Comparison of ENCODE assay signal across 8 cellular contexts in genomic region chr9:133731876-133732321, GRCh38. TPM values are rescaled to one million over a fixed set of nuclear protein-coding genes. Genes with fewer than 3 reads are reported as not detected.
DNase-seq lines count a peak whose midpoint lies in the region; ATAC-seq lines count a peak whose summit lies in the region.

No MANE protein-coding gene starts in this region.

- peaks cover 2% of the 10 kb centered on the region for H3K27me3 Mint-ChIP-seq in stimulated activated naive CD8-positive, alpha-beta T cell treated with anti-CD3 and anti-CD28 coated beads, Interleukin-15, amount 100 ng/mL, for 72 hours

- intact Hi-C loops in posterior vena cava (cut with DNase I) = no loop called here

- H3K4me1 Mint-ChIP-seq in stimulated activated naive CD8-positive, alpha-beta T cell treated with anti-CD3 and anti-CD28 coated beads, Interleukin-15, amount 100 ng/mL, for 72 hours = peaks cover 3% of the 10 kb centered on the region

- no peak for ATAC-seq in stimulated activated naive CD8-positive, alpha-beta T cell treated with anti-CD3 and anti-CD28 coated beads, Interleukin-15, amount 100 ng/mL, for 72 hours
- no peak for ATAC-seq in HG03095 (IDR thresholded peaks at IDR 0.05; ENCODE audit: unreplicated experiment)

- H3K27ac Mint-ChIP-seq in stimulated activated naive CD8-positive, alpha-beta T cell treated with anti-CD3 and anti-CD28 coated beads, Interleukin-15, amount 100 ng/mL, for 72 hours = no peak overlapping the region

- DNase-seq in NCI-H1105 treated with DMSO at 0.1 percent for 48 hours (lab: John Stamatoyannopoulos, UW) (peak; percentile 20), NCI-H1105 (lab: John Stamatoyannopoulos, UW) (no peak), NCI-H2196 treated with DMSO at 0.1 percent for 48 hours (lab: John Stamatoyannopoulos, UW; ENCODE audit: unreplicated experiment) (peak; percentile 95), cerebellum (ENCODE audit: low spot score) (peak; percentile 99), posterior vena cava (ENCODE audit: low spot score) (peak; percentile 76)
- no peak for DNase-seq in stimulated activated naive CD8-positive, alpha-beta T cell treated with anti-CD3 and anti-CD28 coated beads, Interleukin-15, amount 100 ng/mL, for 72 hours
- no peak for DNase-seq in stimulated activated CD4-positive, alpha-beta T cell treated with anti-CD3 and anti-CD28 coated beads, Interleukin-1b, Interleukin-23, amount 100 ng/mL, for 48 hours

- H3K4me3 Mint-ChIP-seq in stimulated activated naive CD8-positive, alpha-beta T cell treated with anti-CD3 and anti-CD28 coated beads, Interleukin-15, amount 100 ng/mL, for 72 hours = no peak overlapping the region

- H3K9me3 Mint-ChIP-seq in stimulated activated naive CD8-positive, alpha-beta T cell treated with anti-CD3 and anti-CD28 coated beads, Interleukin-15, amount 100 ng/mL, for 72 hours = no peaks in the 10 kb centered on the region

RNA-seq across cellular contexts. Expression of gene SARDH, which starts 6.3 kb away (rescaled TPM):
- total RNA-seq in cerebellum (4.2 TPM), posterior vena cava (1 to 10 TPM in 1 of 2 donors, under 1 TPM in 1; 0.62 to 1.8 TPM)

Comparison
In these comparisons a context has a peak if more than half of its experiments do, and no peak if none do; other contexts are left out.
1. DNase-seq: peak in NCI-H1105 treated with DMSO at 0.1 percent for 48 hours (single experiment), NCI-H2196 treated with DMSO at 0.1 percent for 48 hours (single experiment), cerebellum (single experiment) and posterior vena cava (single experiment); none in NCI-H1105 (single experiment), stimulated activated naive CD8-positive, alpha-beta T cell treated with anti-CD3 and anti-CD28 coated beads, Interleukin-15, amount 100 ng/mL, for 72 hours (0 of 2) and stimulated activated CD4-positive, alpha-beta T cell treated with anti-CD3 and anti-CD28 coated beads, Interleukin-1b, Interleukin-23, amount 100 ng/mL, for 48 hours (single experiment).